In genomic region chr20:49132995-49133451, GRCh38 we compare ENCODE assay signal across 10 cellular contexts. TPM values are rescaled to one million over a fixed set of nuclear protein-coding genes. Genes with fewer than 3 reads are reported as not detected.
DNase-seq lines count a peak whose midpoint lies in the region; ATAC-seq, FAIRE-seq and TF ChIP-seq lines count a peak whose summit lies in the region.
"Had no signal": no experiment of that assay in that cellular context is flagged by ENCODE, and none has a peak within 500 bp of the region (broad histone marks: within the 10 kb centered on the region; RNA-seq: fewer than 3 reads in every experiment).

No MANE protein-coding gene starts in this region.

- TF ChIP-seq CTCF in AG10803 (conservative IDR thresholded peaks at IDR 0.05; ENCODE audit: low read length), result peak; percentile 63
- peak; percentile 45; the same call in 1 of the 3 replicates for TF ChIP-seq CTCF in GM12872 (IDR thresholded peaks at IDR 0.05; ENCODE audit: insufficient read depth, low read depth, low read length)
- peak; percentile 54 for TF ChIP-seq CTCF in astrocyte (IDR thresholded peaks at IDR 0.05; ENCODE audit: insufficient read depth, low read depth, low read length)
- peak; percentile 34 to 64 (median 58) for TF ChIP-seq CTCF in gastrocnemius medialis (IDR thresholded peaks at IDR 0.05 in 4 of 5, conservative IDR thresholded peaks at IDR 0.05 in 1 of 5)

- no peak overlapping the region for H3K27ac ChIP-seq in astrocyte (ENCODE audit: low read depth, low read length)
- peak overlapping the region in 1 of 4 donors; percentile 42 for H3K27ac ChIP-seq in gastrocnemius medialis
- H3K27ac ChIP-seq: neutrophil had no signal

- H3K9me3 ChIP-seq in astrocyte (ENCODE audit: insufficient read depth, low read depth, low read length) (no peaks in the 10 kb centered on the region), gastrocnemius medialis (no peaks in the 10 kb centered on the region)
- H3K9me3 ChIP-seq: neutrophil had no signal

- intact Hi-C loops in gastrocnemius medialis (cut with DNase I; ENCODE audit: low total_unique reads), result loop anchor here (1.0 to 5.0 kb wide), 2 partner anchors 84 to 86 kb away; partner anchors contain the start of gene CSE1L

- no peak overlapping the region for H3K27ac Mint-ChIP-seq in astrocyte (ENCODE audit: unreplicated experiment)

- ATAC-seq in gastrocnemius medialis (peak; percentile 83 to 84), GM19455 (IDR thresholded peaks at IDR 0.05; ENCODE audit: unreplicated experiment) (no peak), GM21529 (IDR thresholded peaks at IDR 0.05; ENCODE audit: unreplicated experiment) (no peak)

- H4K20me1 ChIP-seq in astrocyte (ENCODE audit: insufficient read depth, low read length), result peaks cover 42% of the 10 kb centered on the region

- no peak overlapping the region for H3K4me2 ChIP-seq in astrocyte (ENCODE audit: low read length)

- no peaks in the 10 kb centered on the region for H3K9me3 Mint-ChIP-seq in astrocyte (ENCODE audit: unreplicated experiment)
- H3K9me3 Mint-ChIP-seq: IgD-negative memory B cell had no signal

- H3K4me3 ChIP-seq in AG10803 (ENCODE audit: low read length) (no peak overlapping the region), astrocyte (ENCODE audit: insufficient read depth, low read depth, low read length) (no peak overlapping the region), gastrocnemius medialis (no peak overlapping the region)

- DNase-seq in AG10803 (ENCODE audit: low read depth), result peak; percentile 81
- DNase-seq in NCI-H2227 treated with DMSO at 0.1 percent for 48 hours (lab: John Stamatoyannopoulos, UW), result peak; percentile 63
- DNase-seq in astrocyte (ENCODE audit: low read depth), result peak; percentile 59
- peak; percentile 66 for DNase-seq in hepatic stellate cell (ENCODE audit: low spot score)
- no peak for DNase-seq in gastrocnemius medialis

- peaks cover 13% of the 10 kb centered on the region for H3K79me2 ChIP-seq in astrocyte (ENCODE audit: insufficient read depth, low read length)

- H3K27me3 ChIP-seq in astrocyte (ENCODE audit: insufficient read depth, low read length) (no peaks in the 10 kb centered on the region), gastrocnemius medialis (no peaks in the 10 kb centered on the region)
- H3K27me3 ChIP-seq: neutrophil had no signal

- H3K4me1 ChIP-seq in astrocyte (ENCODE audit: insufficient read depth, low read length) (no peaks in the 10 kb centered on the region), gastrocnemius medialis (no peaks in the 10 kb centered on the region)

- FAIRE-seq in astrocyte (lab: Jason Lieb, UNC), result no peak

- H3K9ac ChIP-seq in astrocyte (ENCODE audit: low read length), result no peak overlapping the region

- no peak for TF ChIP-seq POLR2A in gastrocnemius medialis (IDR thresholded peaks at IDR 0.05)

- no peak overlapping the region for H2AFZ ChIP-seq in astrocyte (ENCODE audit: low read depth, low read length)

- no peaks in the 10 kb centered on the region for H3K4me1 Mint-ChIP-seq in astrocyte (ENCODE audit: low read depth, unreplicated experiment)

- peaks cover 4% of the 10 kb centered on the region for H3K36me3 Mint-ChIP-seq in astrocyte (ENCODE audit: low read depth, unreplicated experiment)
- H3K36me3 Mint-ChIP-seq: IgD-negative memory B cell had no signal

- H3K36me3 ChIP-seq in astrocyte (ENCODE audit: insufficient read depth, low read length), result peaks cover 12% of the 10 kb centered on the region
- peaks cover 0 to 19% of the 10 kb centered on the region in 2 donors for H3K36me3 ChIP-seq in gastrocnemius medialis

- in situ Hi-C loops in gastrocnemius medialis (cut with MboI; ENCODE audit: low sequenced_read_pairs in 4 of 4), result loop anchor here (5.0 kb wide), 1 partner anchor 84 kb away; the partner anchor contains the start of gene DDX27 (in 4 of the 4)

- H3K4me3 Mint-ChIP-seq in astrocyte (ENCODE audit: unreplicated experiment), result no peak overlapping the region
- H3K4me3 Mint-ChIP-seq: IgD-negative memory B cell had no signal

- H3K27me3 Mint-ChIP-seq in astrocyte (ENCODE audit: low read depth, unreplicated experiment), result no peaks in the 10 kb centered on the region
- H3K27me3 Mint-ChIP-seq: IgD-negative memory B cell had no signal

RNA-seq across cellular contexts. Expression of gene STAU1, which starts 55.1 kb away (rescaled TPM):
- total RNA-seq in astrocyte (93.2 and 98.0 TPM in 2 replicates), gastrocnemius medialis (10 to 100 TPM; 39.1 to 61.4 (median 54.4) TPM)

Comparison
In these comparisons a context has a peak if more than half of its experiments do, and no peak if none do; other contexts are left out.
1. DNase-seq: peak in AG10803 (single experiment), NCI-H2227 treated with DMSO at 0.1 percent for 48 hours (single experiment), astrocyte (single experiment) and hepatic stellate cell (single experiment); none in gastrocnemius medialis (0 of 2).
2. ATAC-seq: peak in gastrocnemius medialis (2 of 2); none in GM19455 (single experiment) and GM21529 (single experiment).
3. Peak in every context shown above with its lines, with median percentiles within 50 percentile points of each other: CTCF ChIP-seq.